In the genomic region with DNA sequence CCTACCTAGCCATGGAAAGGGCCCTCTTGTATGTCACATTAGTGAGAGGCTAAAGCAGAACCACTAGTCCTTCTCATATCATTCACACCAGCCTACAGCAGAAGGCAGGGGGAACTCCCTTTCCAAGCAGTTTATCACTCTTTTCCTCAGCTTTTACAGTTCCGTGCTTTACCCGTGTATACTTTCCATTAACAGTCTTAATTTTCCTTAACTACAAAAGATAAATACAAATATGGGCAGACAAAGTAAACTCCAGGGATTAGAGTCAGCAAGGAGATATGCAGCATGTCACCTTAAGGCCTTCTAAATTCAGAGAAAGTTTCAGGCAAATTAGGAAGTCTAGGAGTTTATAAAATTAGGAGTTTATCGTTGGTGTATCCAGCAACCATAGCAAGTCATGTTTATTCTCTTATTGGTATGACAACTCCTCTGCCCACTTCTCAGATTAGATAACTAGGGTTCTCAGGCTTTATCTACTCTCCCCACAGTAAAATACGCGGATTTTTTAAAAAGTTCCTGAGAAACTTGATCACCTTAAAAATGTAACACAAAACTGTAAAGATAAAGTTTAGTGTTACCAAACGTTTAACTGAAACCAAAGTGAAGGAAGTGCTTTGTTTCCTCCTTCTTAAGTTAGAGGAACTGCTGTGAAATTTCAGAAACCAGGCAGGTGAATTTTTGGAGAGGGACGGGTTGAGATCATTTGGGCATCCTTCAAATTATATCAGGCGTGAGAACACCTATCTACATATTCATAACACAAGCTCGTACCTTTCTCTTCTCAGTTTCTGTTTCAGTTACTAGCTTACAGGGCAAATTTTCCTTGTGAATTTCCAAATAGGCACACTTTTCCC, we compare ENCODE assay signal across 13 cellular contexts. TPM values are rescaled to one million over a fixed set of nuclear protein-coding genes. Genes with fewer than 3 reads are reported as not detected.
DNase-seq lines count a peak whose midpoint lies in the region; FAIRE-seq and TF ChIP-seq lines count a peak whose summit lies in the region.
"Had no signal": no experiment of that assay in that cellular context is flagged by ENCODE, and none has a peak within 500 bp of the region (broad histone marks: within the 10 kb centered on the region; RNA-seq: fewer than 3 reads in every experiment).

No MANE protein-coding gene starts in this region.

- FAIRE-seq in H1 (lab: Jason Lieb, UNC) = no peak

- H2BK5ac ChIP-seq in H1 (ENCODE audit: low read depth, low read length) = peak overlapping the region; percentile 81; the same call in 1 of the 2 replicates

- TF ChIP-seq EP300 in H1 (IDR thresholded peaks at IDR 0.05; ENCODE audit: borderline replicate concordance in 1 of 2, low read depth in 2 of 2, low read length in 2 of 2) = no peak
- no peak for TF ChIP-seq EP300 in stomach (IDR thresholded peaks at IDR 0.05)

- H2AFZ ChIP-seq in H1 (ENCODE audit: low read length) = peak overlapping the region; percentile 91

- H3K4me3 ChIP-seq in H1 (ENCODE audit: extremely low read depth in 1 of 4, insufficient read depth in 2 of 4, low read depth in 3 of 4, low read length in 4 of 4) (peak overlapping the region in 1 of 4 experiments; percentile 40; a peak in 2 of 8 replicates), stomach (no peak overlapping the region)
- H3K4me3 ChIP-seq: testis had no signal

- no peak overlapping the region for H4K5ac ChIP-seq in H1 (ENCODE audit: insufficient read length, low read depth, low read length)

- intact Hi-C loops in stomach (cut with DNase I; ENCODE audit: low total_unique reads) = no loop called here

- TF ChIP-seq RAD21 in H1 (IDR thresholded peaks at IDR 0.05 in 1 of 2, conservative IDR thresholded peaks at IDR 0.05 in 1 of 2; ENCODE audit: low read depth in 2 of 2, low read length in 2 of 2) = no peak

- no peak overlapping the region for H3K56ac ChIP-seq in H1 (replicated peaks; ENCODE audit: insufficient read length, low read depth, low read length)

- WGBS in H1 (ENCODE audit: extremely low coverage in 1 of 2, insufficient coverage in 1 of 2, insufficient read length in 1 of 2, insufficient replicate concordance in 2 of 2, low coverage in 1 of 2, low lambda C conversion rate in 2 of 2, missing lambda C conversion rate in 1 of 2), 2 experiments = 58% methylated on average over 9 of the region's 9 CpGs; no CpG with 5 or more reads in 1 of the 2 experiments
- 18 to 40% (median 30%) methylated on average over 9 of the region's 9 CpGs for WGBS in stomach, 5 donors

- peaks cover 3 to 18% (median 10%) of the 10 kb centered on the region in 4 experiments; a peak in 6 of 7 replicates for H3K4me1 ChIP-seq in H1 (replicated peaks in 1 of 4; ENCODE audit: control insufficient read depth in 3 of 4, insufficient read depth in 4 of 4, low read length in 3 of 4)
- H3K4me1 ChIP-seq in stomach = peaks cover 10 to 31% (median 14%) of the 10 kb centered on the region in 4 donors

- no peaks in the 10 kb centered on the region for H3K23me2 ChIP-seq in H1 (ENCODE audit: low read depth, low read length)

- H3K79me2 ChIP-seq in H1 (ENCODE audit: control insufficient read depth in 1 of 2, insufficient read depth in 2 of 2, low read length in 2 of 2) = no peaks in the 10 kb centered on the region

- peak overlapping the region; percentile 76; the same call in 1 of the 2 replicates for H2BK20ac ChIP-seq in H1 (ENCODE audit: low read length)

- peak; percentile 75 for DNase-seq in NCI-H510A treated with DMSO at 0.1 percent for 48 hours (lab: John Stamatoyannopoulos, UW)
- no peak for DNase-seq in NCI-H510A (lab: John Stamatoyannopoulos, UW)
- no peak for DNase-seq in H1 (ENCODE audit: low read depth in 1 of 2, low spot score in 2 of 2)
- DNase-seq in stomach = no peak
- no peak for DNase-seq in effector CD8-positive, alpha-beta T cell (lab: John Stamatoyannopoulos, UW)
- no peak for DNase-seq in Ammon's horn (ENCODE audit: low spot score)
- no peak for DNase-seq in HUDEP-2 (lab: John Stamatoyannopoulos, UW; ENCODE audit: unreplicated experiment in 76 of 76)
- DNase-seq: activated CD8-positive, alpha-beta memory T cell treated with anti-CD3 and anti-CD28 coated beads, Interleukin-2, amount 10 ng/mL, durations not matched to agents 7 days and 5 days; NCI-H187 treated with DMSO at 0.1 percent for 48 hours; testis had no signal

- H3K23ac ChIP-seq in H1 (ENCODE audit: insufficient read length) = no peak overlapping the region

- H3K18ac ChIP-seq in H1 (ENCODE audit: extremely low read depth, low read length) = no peak overlapping the region

- CTCF ChIA-PET in H1 (lab: Charles Lee; ENCODE audit: partially characterized antibody) = interaction anchor here (0.9 to 6.7 kb wide), 2 partner anchors 17 to 18 kb away, joined by 3 to 36 read pairs; no protein-coding TSS in a partner anchor

- H3K79me1 ChIP-seq in H1 (ENCODE audit: low read depth, low read length) = no peaks in the 10 kb centered on the region

- no peak overlapping the region for H4K91ac ChIP-seq in H1 (replicated peaks; ENCODE audit: insufficient read length, low read length)

- H2AK5ac ChIP-seq in H1 (ENCODE audit: low read depth, low read length) = no peak overlapping the region

- H3K27me3 ChIP-seq in H1 (replicated peaks in 1 of 4; ENCODE audit: control insufficient read depth in 3 of 4, extremely low read depth in 1 of 4, insufficient read depth in 3 of 4, low read length in 3 of 4) (no peaks in the 10 kb centered on the region), stomach (no peaks in the 10 kb centered on the region)
- H3K27me3 ChIP-seq: testis had no signal

- no peak overlapping the region for H3K14ac ChIP-seq in H1 (ENCODE audit: insufficient read length)

- TF ChIP-seq POLR2A in H1 (IDR thresholded peaks at IDR 0.05; ENCODE audit: control extremely low read depth in 1 of 2, low read depth in 2 of 2, low read length in 2 of 2) (no peak), stomach (IDR thresholded peaks at IDR 0.05) (no peak)

- H3K4me2 ChIP-seq in H1 (ENCODE audit: insufficient read depth in 1 of 2, low read depth in 2 of 2, low read length in 2 of 2) = peak overlapping the region; percentile 46 to 61; a peak in 3 of 4 replicates

- no peak overlapping the region for H2BK15ac ChIP-seq in H1 (ENCODE audit: low read length)

- peak overlapping the region; percentile 55; the same call in 1 of the 2 replicates for H2BK12ac ChIP-seq in H1 (ENCODE audit: low read depth, low read length)

- no peak overlapping the region for H4K8ac ChIP-seq in H1 (ENCODE audit: extremely low read depth, insufficient read depth, low read length)

- H3K9ac ChIP-seq in H1 (replicated peaks in 1 of 4; ENCODE audit: extremely low read depth in 1 of 4, low read depth in 3 of 4, low read length in 3 of 4) = peak overlapping the region in 1 of 4 experiments; percentile 15; a peak in 1 of 7 replicates

- H3K9me3 ChIP-seq in KOPT-K1 (ENCODE audit: insufficient read depth, low read length, poor library complexity, severe bottlenecking) (no peaks in the 10 kb centered on the region), H1 (ENCODE audit: insufficient read depth in 2 of 2, low read depth in 1 of 2, low read length in 1 of 2) (no peaks in the 10 kb centered on the region), stomach (no peaks in the 10 kb centered on the region)
- H3K9me3 ChIP-seq: testis had no signal

- no peaks in the 10 kb centered on the region for H4K20me1 ChIP-seq in H1 (replicated peaks in 1 of 2; ENCODE audit: control insufficient read depth in 1 of 2, insufficient read depth in 2 of 2, low read length in 2 of 2)

- POLR2A ChIA-PET in H1 (lab: Charles Lee; ENCODE audit: partially characterized antibody) = interaction anchor here (1.2 to 1.4 kb wide), 2 partner anchors 15 to 43 kb away, joined by 3 to 5 read pairs; a partner anchor contains a TSS

- TF ChIP-seq CTCF in H1 (IDR thresholded peaks at IDR 0.05; ENCODE audit: control extremely low read depth in 1 of 3, insufficient read depth in 1 of 3, low read depth in 1 of 3, low read length in 3 of 3) (no peak), stomach (IDR thresholded peaks at IDR 0.05) (no peak)

- H3K27ac ChIP-seq in KOPT-K1 (ENCODE audit: low read depth, low read length, poor library complexity, severe bottlenecking) (peak overlapping the region; percentile 25), H1 (ENCODE audit: low read depth, low read length) (peak overlapping the region; percentile 42), stomach (peak overlapping the region in 4 of 5 donors; percentile 41 to 73 (median 57))
- H3K27ac ChIP-seq: testis had no signal

- H3K36me3 ChIP-seq in KOPT-K1 (ENCODE audit: insufficient read depth, low read length) = no peaks in the 10 kb centered on the region
- H3K36me3 ChIP-seq in H1 (ENCODE audit: control insufficient read depth in 2 of 4, insufficient read depth in 4 of 4, low read length in 3 of 4) = no peaks in the 10 kb centered on the region; a peak in 1 of 8 replicates
- no peaks in the 10 kb centered on the region for H3K36me3 ChIP-seq in stomach

- no peak overlapping the region for H2BK120ac ChIP-seq in H1 (replicated peaks; ENCODE audit: low read depth, low read length)

- no peak overlapping the region for H3K4ac ChIP-seq in H1 (replicated peaks; ENCODE audit: insufficient read length, low read depth, low read length)

TF ChIP-seq in H1, 55 proteins besides CTCF, POLR2A, EP300 and RAD21 (continues in another document):
- TF ChIP-seq HDAC6 (IDR thresholded peaks at IDR 0.05; ENCODE audit: low read depth, low read length) = no peak

RNA-seq across cellular contexts. Expression of a gene that starts 42.7 kb away (rescaled TPM):
- total RNA-seq in H1 (2021; fragmentation: NEBNext Ultra II Directional; extraction: Animal tissue kit (Norgen Biotek cat#: 25700)) = 22.5 and 23.2 TPM in 2 replicates
- polyA plus RNA-seq in H1 (2011; rRNA removed) = 18.4 and 21.2 TPM in 2 replicates
- polyA plus RNA-seq in H1 (2011; cell fraction: cytosol; rRNA removed) = 19.7 TPM
- 13.0 TPM for polyA plus RNA-seq in H1 (2011; cell fraction: nucleus; rRNA removed)
- polyA plus RNA-seq in H1 (2012, experiment 1 of 2) = 8.7 to 14.7 TPM (median 11.7 TPM) in 4 replicates
- 2.7 TPM for polyA plus RNA-seq in H1 (2012, experiment 2 of 2)
- 24.8 TPM for polyA plus RNA-seq in H1 (2013, experiment 1 of 2)
- polyA plus RNA-seq in H1 (2013, experiment 2 of 2) = 30.6 TPM
- polyA minus RNA-seq in H1 (2011; rRNA and poly(A)+ RNA removed) = 38.0 and 48.9 TPM in 2 replicates
- polyA minus RNA-seq in H1 (2011; cell fraction: cytosol; rRNA and poly(A)+ RNA removed) = 15.7 TPM
- polyA minus RNA-seq in H1 (2011; cell fraction: nucleus; rRNA and poly(A)+ RNA removed) = 23.6 TPM
- total RNA-seq in stomach = 10 to 100 TPM; 12.5 to 84.3 (median 20.4) TPM
- 10 to 100 TPM in 1 of 3 donors, 1 to 10 TPM in 2; 5.8 to 14.6 (median 6.6) TPM for polyA plus RNA-seq in stomach

RNA-seq across cellular contexts. Expression of a gene that starts 57.8 kb away (rescaled TPM):
- 0.04 TPM in 1 of 2 replicates, not detected in the other for total RNA-seq in H1 (2021; fragmentation: NEBNext Ultra II Directional; extraction: Animal tissue kit (Norgen Biotek cat#: 25700))
- 0.02 and 0.06 TPM in 2 replicates for polyA plus RNA-seq in H1 (2011; rRNA removed)
- 0.01 TPM for polyA plus RNA-seq in H1 (2011; cell fraction: cytosol; rRNA removed)
- polyA plus RNA-seq in H1 (2011; cell fraction: nucleus; rRNA removed) = 0.10 TPM
- polyA plus RNA-seq in H1 (2012, experiment 1 of 2) = 0.03 to 0.07 TPM (median 0.05 TPM) in 4 replicates
- not detected for polyA plus RNA-seq in H1 (2012, experiment 2 of 2)
- polyA plus RNA-seq in H1 (2013, experiment 1 of 2) = 0.24 TPM
- polyA plus RNA-seq in H1 (2013, experiment 2 of 2) = 0.11 TPM
- polyA minus RNA-seq in H1 (2011; rRNA and poly(A)+ RNA removed) = 0.03 and 0.05 TPM in 2 replicates
- polyA minus RNA-seq in H1 (2011; cell fraction: cytosol; rRNA and poly(A)+ RNA removed) = not detected
- polyA minus RNA-seq in H1 (2011; cell fraction: nucleus; rRNA and poly(A)+ RNA removed) = 0.20 TPM
- total RNA-seq in stomach = 1 to 10 TPM in 2 of 5 donors, under 1 TPM in 1, not detected in 2; 0.87 to 4.8 (median 1.2) TPM
- polyA plus RNA-seq in stomach = 1 to 10 TPM in 1 of 3 donors, under 1 TPM in 2; 0.06 to 2.6 (median 0.53) TPM
- total RNA-seq: myocyte, SK-MEL-5 had no signal
